Comparison of ENCODE assay signal across 19 cellular contexts in genomic region chr2:144086965-144087364, GRCh38.
A peak's percentile ranks its signal among the peaks of the same experiment; 100 is the strongest.
DNase-seq lines count a peak whose midpoint lies in the region; ATAC-seq and TF ChIP-seq lines count a peak whose summit lies in the region.
"Had no signal": no experiment of that assay in that cellular context is flagged by ENCODE, and none has a peak within 500 bp of the region (broad histone marks: within the 10 kb centered on the region; RNA-seq: fewer than 3 reads in every experiment).

No MANE protein-coding gene starts in this region.

- peaks cover 9% of the 10 kb centered on the region for H3K4me1 Mint-ChIP-seq in activated T-helper 17 cell treated with anti-CD3 and anti-CD28 coated beads, Interleukin-2, amount 50 U/mL, for 72 hours
- H3K4me1 Mint-ChIP-seq: T-helper 17 cell had no signal

- no peak overlapping the region for H3K4me3 ChIP-seq in fibroblast of the aortic adventitia (ENCODE audit: low read depth, low read length)
- H3K4me3 ChIP-seq: heart right ventricle, tibial artery had no signal

- peak overlapping the region; percentile 15 for H3K4me3 Mint-ChIP-seq in activated T-helper 17 cell treated with anti-CD3 and anti-CD28 coated beads, Interleukin-2, amount 50 U/mL, for 72 hours
- H3K4me3 Mint-ChIP-seq: T-helper 17 cell had no signal

- DNase-seq in CD1c-positive myeloid dendritic cell (ENCODE audit: extremely low spot score): peak; percentile 65
- peak; percentile 81 for DNase-seq in HCEC 1CT
- DNase-seq in fibroblast of the aortic adventitia (ENCODE audit: low read depth): peak; percentile 16
- no peak for DNase-seq in GM13976 (ENCODE audit: low spot score)
- DNase-seq in middle frontal gyrus (ENCODE audit: extremely low spot score, low spot score): no peak
- DNase-seq: activated CD4-positive, CD25-positive, alpha-beta regulatory T cell treated with anti-CD3 and anti-CD28 coated beads, Interleukin-2, amount 50 U/mL, for 72 hours; activated T-cell treated with anti-CD3 and anti-CD28 coated beads for 4 hours; C1 segment of cervical spinal cord; DMS53; heart right ventricle; NCI-H2107; NCI-H774; right cardiac atrium; Right ventricle myocardium superior; stimulated activated CD4-positive, alpha-beta T cell treated with anti-CD3 and anti-CD28 coated beads, Interleukin-1b, Interleukin-23, amount 100 ng/mL, for 48 hours; T-helper 17 cell; tibial artery had no signal

- in situ Hi-C loops in GM13976 (cut with MboI; ENCODE audit: low sequenced_read_pairs, unreplicated experiment): no loop called here

- peak overlapping the region; percentile 62 for H3K27ac Mint-ChIP-seq in activated T-helper 17 cell treated with anti-CD3 and anti-CD28 coated beads, Interleukin-2, amount 50 U/mL, for 72 hours
- H3K27ac Mint-ChIP-seq: T-helper 17 cell had no signal

- H3K27me3 Mint-ChIP-seq in activated T-helper 17 cell treated with anti-CD3 and anti-CD28 coated beads, Interleukin-2, amount 50 U/mL, for 72 hours: no peaks in the 10 kb centered on the region
- H3K27me3 Mint-ChIP-seq: T-helper 17 cell had no signal

- H3K9me3 Mint-ChIP-seq in activated T-helper 17 cell treated with anti-CD3 and anti-CD28 coated beads, Interleukin-2, amount 50 U/mL, for 72 hours: peaks cover 7% of the 10 kb centered on the region

- no peaks in the 10 kb centered on the region for H3K36me3 Mint-ChIP-seq in activated T-helper 17 cell treated with anti-CD3 and anti-CD28 coated beads, Interleukin-2, amount 50 U/mL, for 72 hours (ENCODE audit: low read depth)

- no peak for TF ChIP-seq CTCF in fibroblast of the aortic adventitia (IDR thresholded peaks at IDR 0.05; ENCODE audit: insufficient read depth, low read length)
- TF ChIP-seq CTCF in GM13976 (IDR thresholded peaks at IDR 0.05; ENCODE audit: borderline replicate concordance, control extremely low read depth, extremely low read depth, insufficient read depth, missing control alignments): no peak

- ATAC-seq in activated T-helper 17 cell treated with anti-CD3 and anti-CD28 coated beads, Interleukin-2, amount 50 U/mL, for 72 hours (replicated peaks): peak; percentile 60
- ATAC-seq in GM19328 (IDR thresholded peaks at IDR 0.05; ENCODE audit: unreplicated experiment): no peak
- ATAC-seq: heart right ventricle, right cardiac atrium, T-helper 17 cell had no signal

Comparison
In these comparisons a context has a peak if more than half of its experiments do, and no peak if none do; other contexts are left out.
1. DNase-seq: peak in CD1c-positive myeloid dendritic cell (single experiment), HCEC 1CT (single experiment) and fibroblast of the aortic adventitia (single experiment); none in GM13976 (single experiment) and middle frontal gyrus (single experiment).